Comparison of ENCODE assay signal across 20 cellular contexts in genomic region chr3:8452112-8452511, GRCh38. TPM values are rescaled to one million over a fixed set of nuclear protein-coding genes. Genes with fewer than 3 reads are reported as not detected.
DNase-seq lines count a peak whose midpoint lies in the region; ATAC-seq, FAIRE-seq and TF ChIP-seq lines count a peak whose summit lies in the region.
"Had no signal": no experiment of that assay in that cellular context is flagged by ENCODE, and none has a peak within 500 bp of the region (broad histone marks: within the 10 kb centered on the region; RNA-seq: fewer than 3 reads in every experiment).

No MANE protein-coding gene starts in this region.

- H3K79me2 ChIP-seq in PC-3 (ENCODE audit: low read length) (no peaks in the 10 kb centered on the region), osteoblast (ENCODE audit: insufficient read depth, low read length) (no peaks in the 10 kb centered on the region), MM.1S (ENCODE audit: low read length) (no peaks in the 10 kb centered on the region)

- H3K9me2 ChIP-seq in PC-3 (replicated peaks; ENCODE audit: low read length) = no peaks in the 10 kb centered on the region
- H3K9me2 ChIP-seq in MM.1S (replicated peaks; ENCODE audit: insufficient read depth, low read length) = no peaks in the 10 kb centered on the region

- ATAC-seq in A549 (no peak), PC-3 (no peak), GM18861 (IDR thresholded peaks at IDR 0.05; ENCODE audit: unreplicated experiment) (no peak)
- no peak for ATAC-seq in activated T-cell treated with anti-CD3 and anti-CD28 coated beads, Interleukin-2, amount 50 U/mL, for 72 hours (replicated peaks in 1 of 2)
- ATAC-seq: K562 had no signal

- 86% methylated on average over 4 of the region's 4 CpGs for WGBS in A549 (ENCODE audit: missing lambda C conversion rate)

- H3F3A ChIP-seq in PC-3 (ENCODE audit: low read length, unreplicated experiment) (no peaks in the 10 kb centered on the region), MM.1S (ENCODE audit: insufficient read depth, low read length) (no peaks in the 10 kb centered on the region)

- H3K9ac ChIP-seq in PC-3 (ENCODE audit: low read length) = no peak overlapping the region
- H3K9ac ChIP-seq in MM.1S (ENCODE audit: low read length) = no peak overlapping the region

- no peak overlapping the region for H3K27ac Mint-ChIP-seq in activated T-cell treated with anti-CD3 and anti-CD28 coated beads, Interleukin-2, amount 50 U/mL, for 72 hours
- H3K27ac Mint-ChIP-seq: B cell, CD14-positive monocyte had no signal

- H3K4me1 ChIP-seq in A549 (peaks cover 53% of the 10 kb centered on the region), PC-3 (ENCODE audit: insufficient read depth, low read length) (peaks cover 7% of the 10 kb centered on the region; the same call in 1 of the 2 replicates), osteoblast (ENCODE audit: insufficient read depth, low read length) (peaks cover 50% of the 10 kb centered on the region), MM.1S (ENCODE audit: low read length) (no peaks in the 10 kb centered on the region)

- intact Hi-C loops in PC-3 (cut with micrococcal nuclease) = no loop called here

- H3K27me3 Mint-ChIP-seq in activated T-cell treated with anti-CD3 and anti-CD28 coated beads, Interleukin-2, amount 50 U/mL, for 72 hours (ENCODE audit: low read depth) = peaks cover 6% of the 10 kb centered on the region
- H3K27me3 Mint-ChIP-seq: B cell had no signal

- TF ChIP-seq EP300 in A549 (IDR thresholded peaks at IDR 0.05) = no peak

- no peaks in the 10 kb centered on the region for H3K36me3 ChIP-seq in PC-3 (ENCODE audit: low read depth, low read length)
- no peaks in the 10 kb centered on the region for H3K36me3 ChIP-seq in brain microvascular endothelial cell (replicated peaks)
- no peaks in the 10 kb centered on the region for H3K36me3 ChIP-seq in osteoblast (ENCODE audit: insufficient read depth, low read length)
- H3K36me3 ChIP-seq in MM.1S (replicated peaks; ENCODE audit: insufficient read depth, low read length) = no peaks in the 10 kb centered on the region
- H3K36me3 ChIP-seq: SJCRH30 had no signal

- H3K27ac ChIP-seq in A549 = peak overlapping the region; percentile 10 to 75; a peak in 3 of 6 replicates
- H3K27ac ChIP-seq in PC-3 (ENCODE audit: low read length) = no peak overlapping the region
- peak overlapping the region; percentile 83 for H3K27ac ChIP-seq in brain microvascular endothelial cell
- peak overlapping the region; percentile 88 for H3K27ac ChIP-seq in osteoblast (ENCODE audit: low read depth, low read length)
- H3K27ac ChIP-seq in MM.1S (ENCODE audit: low read length) = no peak overlapping the region
- H3K27ac ChIP-seq: SJCRH30 had no signal

- TF ChIP-seq POLR2A in A549 (IDR thresholded peaks at IDR 0.05; ENCODE audit: low read length) = no peak

- H3K9me3 ChIP-seq in A549 = no peaks in the 10 kb centered on the region
- no peaks in the 10 kb centered on the region for H3K9me3 ChIP-seq in PC-3 (ENCODE audit: low read length)
- H3K9me3 ChIP-seq in osteoblast (ENCODE audit: low read depth, low read length) = no peaks in the 10 kb centered on the region
- H3K9me3 ChIP-seq in MM.1S (replicated peaks; ENCODE audit: insufficient read depth, low read length) = no peaks in the 10 kb centered on the region
- H3K9me3 ChIP-seq: SJCRH30 had no signal

- H2AFZ ChIP-seq in PC-3 (ENCODE audit: low read length) (0 out of 2 replicates have a peak overlapping the region, but pooled peaks have one; percentile 13), osteoblast (ENCODE audit: low read length) (no peak overlapping the region), MM.1S (ENCODE audit: low read length) (no peak overlapping the region)

- no peaks in the 10 kb centered on the region for H3K9me3 Mint-ChIP-seq in activated T-cell treated with anti-CD3 and anti-CD28 coated beads, Interleukin-2, amount 50 U/mL, for 72 hours

- H4K20me1 ChIP-seq in PC-3 (ENCODE audit: low read length) (no peaks in the 10 kb centered on the region), osteoblast (ENCODE audit: insufficient read depth, low read length) (no peaks in the 10 kb centered on the region), MM.1S (ENCODE audit: insufficient read depth, low read length) (no peaks in the 10 kb centered on the region)

- TF ChIP-seq CTCF in A549 (IDR thresholded peaks at IDR 0.05) = no peak
- no peak for TF ChIP-seq CTCF in PC-3 (conservative IDR thresholded peaks at IDR 0.05; ENCODE audit: low read depth, low read length)
- no peak for TF ChIP-seq CTCF in brain microvascular endothelial cell (IDR thresholded peaks at IDR 0.05; ENCODE audit: low read depth, low read length, missing control alignments)
- no peak for TF ChIP-seq CTCF in osteoblast (IDR thresholded peaks at IDR 0.05; ENCODE audit: extremely low read depth, low read depth, low read length)
- no peak for TF ChIP-seq CTCF in MM.1S (IDR thresholded peaks at IDR 0.05; ENCODE audit: low read length)

- BruUV-seq in PC-3 (replicated peaks; lab: Mats Ljungman, UMichigan) = no TSS peak

- no peak for FAIRE-seq in A549 (lab: Jason Lieb, UNC)
- FAIRE-seq: D721Med, K562, RCC 7860 had no signal

- H3K36me3 Mint-ChIP-seq in activated T-cell treated with anti-CD3 and anti-CD28 coated beads, Interleukin-2, amount 50 U/mL, for 72 hours (ENCODE audit: insufficient read depth in 2 of 2) = no peaks in the 10 kb centered on the region
- H3K36me3 Mint-ChIP-seq: CD14-positive monocyte had no signal

- no peak for DNase-seq in A549 (ENCODE audit: low read depth in 1 of 2, low spot score in 1 of 2)
- DNase-seq in PC-3 = no peak
- no peak for DNase-seq in brain microvascular endothelial cell
- no peak for DNase-seq in osteoblast (ENCODE audit: insufficient read length, low spot score, missing footprints)
- DNase-seq in MM.1S = no peak
- no peak for DNase-seq in activated T-cell treated with anti-CD3 and anti-CD28 coated beads, Interleukin-2, amount 50 U/mL, for 72 hours
- DNase-seq in NCI-H1092 (lab: John Stamatoyannopoulos, UW) = no peak
- DNase-seq: DMS53, GDM1, NCI-H1105, NCI-H146, NCI-H2029, NCI-H524 treated with DMSO at 0.1 percent for 48 hours, SJCRH30 had no signal

- H3K4me3 ChIP-seq in A549 = no peak overlapping the region
- H3K4me3 ChIP-seq in PC-3 (ENCODE audit: low read length) = no peak overlapping the region
- no peak overlapping the region for H3K4me3 ChIP-seq in brain microvascular endothelial cell (ENCODE audit: low read depth, low read length)
- no peak overlapping the region for H3K4me3 ChIP-seq in osteoblast (ENCODE audit: insufficient read depth, low read length)
- H3K4me3 ChIP-seq in MM.1S (ENCODE audit: low read length) = no peak overlapping the region
- H3K4me3 ChIP-seq: K562, SJCRH30 had no signal

- no peaks in the 10 kb centered on the region for H3K27me3 ChIP-seq in PC-3 (ENCODE audit: low read length)
- no peaks in the 10 kb centered on the region for H3K27me3 ChIP-seq in brain microvascular endothelial cell (replicated peaks)
- H3K27me3 ChIP-seq in osteoblast (ENCODE audit: insufficient read depth, low read length) = no peaks in the 10 kb centered on the region
- H3K27me3 ChIP-seq in MM.1S (replicated peaks; ENCODE audit: insufficient read depth, low read length) = no peaks in the 10 kb centered on the region
- H3K27me3 ChIP-seq: SJCRH30 had no signal

- no peaks in the 10 kb centered on the region for H3K4me1 Mint-ChIP-seq in activated T-cell treated with anti-CD3 and anti-CD28 coated beads, Interleukin-2, amount 50 U/mL, for 72 hours (ENCODE audit: low read depth)
- H3K4me1 Mint-ChIP-seq: B cell, CD14-positive monocyte had no signal

- POLR2A ChIA-PET in A549 (lab: Yijun Ruan, JAX) = no interaction called here
- POLR2A ChIA-PET in PC-3 (lab: Charles Lee; ENCODE audit: unreplicated experiment) = no interaction called here

- H3K4me2 ChIP-seq in A549 (no peak overlapping the region), PC-3 (ENCODE audit: low read length) (no peak overlapping the region), osteoblast (ENCODE audit: insufficient read depth, low read length) (peak overlapping the region; percentile 14), MM.1S (ENCODE audit: low read depth, low read length) (no peak overlapping the region)

- CTCF ChIA-PET in A549 (lab: Yijun Ruan, JAX) = interaction anchor here (0.6 to 2.3 kb wide), 2 partner anchors 10 to 49 kb away, joined by 3 to 7 read pairs; partner anchors contain the start of gene LMCD1
- CTCF ChIA-PET in PC-3 (lab: Charles Lee) = no interaction called here

- in situ Hi-C loops in brain microvascular endothelial cell (cut with HindIII; ENCODE audit: low pct_ligation_motif_present, low sequenced_read_pairs) = no loop called here

- TF ChIP-seq RAD21 in A549 (conservative IDR thresholded peaks at IDR 0.05 in 1 of 2, IDR thresholded peaks at IDR 0.05 in 1 of 2) = no peak

- no peak overlapping the region for H3K4me3 Mint-ChIP-seq in activated T-cell treated with anti-CD3 and anti-CD28 coated beads, Interleukin-2, amount 50 U/mL, for 72 hours
- H3K4me3 Mint-ChIP-seq: B cell, CD14-positive monocyte had no signal

TF ChIP-seq in A549, 52 proteins besides CTCF, POLR2A, EP300 and RAD21 (continues in another document):
- TF ChIP-seq MYC (IDR thresholded peaks at IDR 0.05; ENCODE audit: borderline replicate concordance, low read length) (no peak), RARB (CRISPR knock-in tag; IDR thresholded peaks at IDR 0.05) (no peak), SMC3 (IDR thresholded peaks at IDR 0.05) (no peak), ZFP36 (IDR thresholded peaks at IDR 0.05; ENCODE audit: borderline replicate concordance, partially characterized antibody) (no peak), E2F6 (IDR thresholded peaks at IDR 0.05; ENCODE audit: borderline replicate concordance, low read depth) (no peak)

RNA-seq across cellular contexts. Expression of gene LMCD1, which starts 49.5 kb away (rescaled TPM):
- polyA plus RNA-seq in A549 (2011; rRNA removed) (85.4 and 86.1 TPM in 2 replicates), A549 (2017; fragmentation: RNase III; extraction: RNeasy Plus Mini Kit Qiagen cat#74134 plus additional on column Dnase treatment) (64.3 to 73.2 TPM (median 67.7 TPM) in 3 replicates)
- polyA plus RNA-seq in A549 (2012; cell fraction: cytosol; rRNA removed) = 107 and 123 TPM in 2 replicates
- 121 and 126 TPM in 2 replicates for polyA plus RNA-seq in A549 (2012; cell fraction: nucleus; rRNA removed)
- 51.7 and 55.9 TPM in 2 replicates for polyA minus RNA-seq in A549 (2011; rRNA and poly(A)+ RNA removed)
- total RNA-seq in PC-3 (2014; rRNA removed) (8.2 and 9.1 TPM in 2 replicates), osteoblast (213 and 294 TPM in 2 replicates)
- 1 to 10 TPM; 2.2 to 2.9 TPM for total RNA-seq in activated T-cell treated with anti-CD3 and anti-CD28 coated beads, Interleukin-2, amount 50 U/mL, for 72 hours
- total RNA-seq: K562 had no signal

Comparison
In these comparisons a context has a peak if more than half of its experiments do, and no peak if none do; other contexts are left out.
1. H3K27ac ChIP-seq: peak in A549 (2 of 2), brain microvascular endothelial cell (single experiment) and osteoblast (single experiment); none in PC-3 (single experiment) and MM.1S (single experiment).
2. RNA of gene LMCD1, which starts 49.5 kb away (total RNA-seq): 213 to 294 TPM in osteoblast; 8.2 to 9.1 TPM in PC-3 and 2.2 to 2.9 TPM in activated T-cell treated with anti-CD3 and anti-CD28 coated beads, Interleukin-2, amount 50 U/mL, for 72 hours; every median in the first group is over 10 times any median in the second.